8 cellular contexts compared by ENCODE assay signal in genomic region chr10:22682237-22683192, GRCh38. TPM values are rescaled to one million over a fixed set of nuclear protein-coding genes. Genes with fewer than 3 reads are reported as not detected.
DNase-seq lines count a peak whose midpoint lies in the region; ATAC-seq and FAIRE-seq lines count a peak whose summit lies in the region.

No MANE protein-coding gene starts in this region.

- no peak for FAIRE-seq in urothelium cell line (lab: Jason Lieb, UNC)

- no peak for ATAC-seq in GM21526 (IDR thresholded peaks at IDR 0.05; ENCODE audit: low FRiP score, unreplicated experiment)

- H3K4me1 Mint-ChIP-seq in activated T-helper 1 cell treated with anti-CD3 and anti-CD28 coated beads, Interleukin-12 subunit alpha, Interleukin-12 subunit beta, Interleukin-2, Interleukin-4 antibody, amounts not matched to agents 30 ng/mL and 10 ng/mL and 1 ng/mL, durations not matched to agents 14 hours and 24 hours and 36 hours (ENCODE audit: low read depth) = peaks cover 87% of the 10 kb centered on the region

- peaks cover 11% of the 10 kb centered on the region for H3K36me3 Mint-ChIP-seq in activated T-helper 1 cell treated with anti-CD3 and anti-CD28 coated beads, Interleukin-12 subunit alpha, Interleukin-12 subunit beta, Interleukin-2, Interleukin-4 antibody, amounts not matched to agents 30 ng/mL and 10 ng/mL and 1 ng/mL, durations not matched to agents 14 hours and 24 hours and 36 hours (ENCODE audit: low read depth)

- peak overlapping the region; percentile 76 for H3K4me3 Mint-ChIP-seq in activated T-helper 1 cell treated with anti-CD3 and anti-CD28 coated beads, Interleukin-12 subunit alpha, Interleukin-12 subunit beta, Interleukin-2, Interleukin-4 antibody, amounts not matched to agents 30 ng/mL and 10 ng/mL and 1 ng/mL, durations not matched to agents 14 hours and 24 hours and 36 hours

- H3K9me3 Mint-ChIP-seq in activated T-helper 1 cell treated with anti-CD3 and anti-CD28 coated beads, Interleukin-12 subunit alpha, Interleukin-12 subunit beta, Interleukin-2, Interleukin-4 antibody, amounts not matched to agents 30 ng/mL and 10 ng/mL and 1 ng/mL, durations not matched to agents 14 hours and 24 hours and 36 hours = no peaks in the 10 kb centered on the region

- intact Hi-C loops in activated T-helper 1 cell treated with anti-CD3 and anti-CD28 coated beads, Interleukin-12 subunit alpha, Interleukin-12 subunit beta, Interleukin-2, Interleukin-4 antibody, amounts not matched to agents 30 ng/mL and 10 ng/mL and 1 ng/mL, durations not matched to agents 14 hours and 24 hours and 36 hours (cut with micrococcal nuclease) = loop anchor here (1.0 to 10.0 kb wide), 12 partner anchors 11 to 679 kb away; partner anchors contain the start of gene DNAJC1

- H3K27ac Mint-ChIP-seq in activated T-helper 1 cell treated with anti-CD3 and anti-CD28 coated beads, Interleukin-12 subunit alpha, Interleukin-12 subunit beta, Interleukin-2, Interleukin-4 antibody, amounts not matched to agents 30 ng/mL and 10 ng/mL and 1 ng/mL, durations not matched to agents 14 hours and 24 hours and 36 hours = peak overlapping the region; percentile 99

- DNase-seq in NCI-H510A treated with DMSO at 0.1 percent for 48 hours (lab: John Stamatoyannopoulos, UW) (peak; percentile 39), NCI-H510A (lab: John Stamatoyannopoulos, UW) (no peak), MV-4-11 (lab: John Stamatoyannopoulos, UW) (peak; percentile 55), left kidney (ENCODE audit: low read depth, low spot score) (peak; percentile 32), urothelium cell line (ENCODE audit: low spot score) (peak; percentile 48), NOMO-1 (lab: John Stamatoyannopoulos, UW; ENCODE audit: unreplicated experiment in 2 of 2) (no peak)
- peak; percentile 63 for DNase-seq in activated T-helper 1 cell treated with anti-CD3 and anti-CD28 coated beads, Interleukin-12 subunit alpha, Interleukin-12 subunit beta, Interleukin-2, Interleukin-4 antibody, amounts not matched to agents 30 ng/mL and 10 ng/mL and 1 ng/mL, durations not matched to agents 14 hours and 24 hours and 36 hours (ENCODE audit: low spot score)

- no peaks in the 10 kb centered on the region for H3K27me3 Mint-ChIP-seq in activated T-helper 1 cell treated with anti-CD3 and anti-CD28 coated beads, Interleukin-12 subunit alpha, Interleukin-12 subunit beta, Interleukin-2, Interleukin-4 antibody, amounts not matched to agents 30 ng/mL and 10 ng/mL and 1 ng/mL, durations not matched to agents 14 hours and 24 hours and 36 hours (ENCODE audit: insufficient read depth)

RNA-seq across cellular contexts. Expression of gene PIP4K2A, which starts 31.9 kb away (rescaled TPM):
- total RNA-seq in activated T-helper 1 cell treated with anti-CD3 and anti-CD28 coated beads, Interleukin-12 subunit alpha, Interleukin-12 subunit beta, Interleukin-2, Interleukin-4 antibody, amounts not matched to agents 30 ng/mL and 10 ng/mL and 1 ng/mL, durations not matched to agents 14 hours and 24 hours and 36 hours = 92.7 and 104 TPM in 2 replicates

Comparison
In these comparisons a context has a peak if more than half of its experiments do, and no peak if none do; other contexts are left out.
1. DNase-seq: peak in NCI-H510A treated with DMSO at 0.1 percent for 48 hours (single experiment), MV-4-11 (single experiment), activated T-helper 1 cell treated with anti-CD3 and anti-CD28 coated beads, Interleukin-12 subunit alpha, Interleukin-12 subunit beta, Interleukin-2, Interleukin-4 antibody, amounts not matched to agents 30 ng/mL and 10 ng/mL and 1 ng/mL, durations not matched to agents 14 hours and 24 hours and 36 hours (single experiment), left kidney (single experiment) and urothelium cell line (single experiment); none in NCI-H510A (single experiment) and NOMO-1 (0 of 2).